ENCODE assay signal across 18 cellular contexts in genomic region chr14:82419933-82420332, GRCh38.
DNase-seq lines count a peak whose midpoint lies in the region; ATAC-seq, FAIRE-seq and TF ChIP-seq lines count a peak whose summit lies in the region.
"Had no signal": no experiment of that assay in that cellular context is flagged by ENCODE, and none has a peak within 500 bp of the region (broad histone marks: within the 10 kb centered on the region; RNA-seq: fewer than 3 reads in every experiment).

No MANE protein-coding gene starts in this region.

- no peak overlapping the region for H2AK5ac ChIP-seq in trophoblast cell (ENCODE audit: low read length)

- no peak overlapping the region for H4K12ac ChIP-seq in trophoblast cell (ENCODE audit: low read depth, low read length)

- peak overlapping the region; percentile 42 for H2BK5ac ChIP-seq in trophoblast cell (ENCODE audit: low read depth, low read length, poor library complexity)

- H3K9me3 ChIP-seq in trophoblast cell (ENCODE audit: insufficient read depth, low read depth, low read length), result no peaks in the 10 kb centered on the region
- H3K9me3 ChIP-seq: A549, BE2C had no signal

- no peaks in the 10 kb centered on the region for H3K4me1 ChIP-seq in trophoblast cell (ENCODE audit: control insufficient read depth in 1 of 2, insufficient read depth in 2 of 2, low read length in 2 of 2)
- H3K4me1 ChIP-seq: A549, BE2C had no signal

- no peaks in the 10 kb centered on the region for H3K4me1 Mint-ChIP-seq in T-helper 2 cell treated with Interferon-gamma antibody and Interleukin-4, amounts not matched to agents 5 μg/mL and 100 μg/mL, for 36 hours (ENCODE audit: low read depth)
- H3K4me1 Mint-ChIP-seq: CD4-positive, alpha-beta memory T cell; IgD-negative memory B cell had no signal

- peaks cover 51% of the 10 kb centered on the region for H3K9me3 Mint-ChIP-seq in T-helper 2 cell treated with Interferon-gamma antibody and Interleukin-4, amounts not matched to agents 5 μg/mL and 100 μg/mL, for 36 hours

- H3K4ac ChIP-seq in trophoblast cell (ENCODE audit: low read depth, low read length), result no peak overlapping the region

- no peak overlapping the region for H3K14ac ChIP-seq in trophoblast cell (ENCODE audit: low read length)

- H3K27me3 Mint-ChIP-seq in T-helper 2 cell treated with Interferon-gamma antibody and Interleukin-4, amounts not matched to agents 5 μg/mL and 100 μg/mL, for 36 hours (ENCODE audit: low read depth), result no peaks in the 10 kb centered on the region
- H3K27me3 Mint-ChIP-seq: CD4-positive, alpha-beta memory T cell; IgD-negative memory B cell had no signal

- TF ChIP-seq CTCF in epithelial cell of esophagus (IDR thresholded peaks at IDR 0.05; ENCODE audit: insufficient read depth, low read depth, low read length, missing control alignments), result no peak

- peaks cover 3% of the 10 kb centered on the region for H3K79me1 ChIP-seq in trophoblast cell (ENCODE audit: low read length)

- H3K27me3 ChIP-seq in trophoblast cell (ENCODE audit: insufficient read depth, low read length), result no peaks in the 10 kb centered on the region
- H3K27me3 ChIP-seq: BE2C had no signal

- no peaks in the 10 kb centered on the region for H3K79me2 ChIP-seq in trophoblast cell (ENCODE audit: control insufficient read depth, insufficient read depth, low read length, poor library complexity)

- H3K18ac ChIP-seq in trophoblast cell (ENCODE audit: low read length), result no peak overlapping the region

- H3K36me3 Mint-ChIP-seq in T-helper 2 cell treated with Interferon-gamma antibody and Interleukin-4, amounts not matched to agents 5 μg/mL and 100 μg/mL, for 36 hours (ENCODE audit: low read depth), result no peaks in the 10 kb centered on the region
- H3K36me3 Mint-ChIP-seq: CD4-positive, alpha-beta memory T cell; IgD-negative memory B cell had no signal

- no peak overlapping the region for H3K23ac ChIP-seq in trophoblast cell (ENCODE audit: low read length)

- FAIRE-seq in HTR-8/SVneo (lab: Jason Lieb, UNC), result no peak
- FAIRE-seq: A549, G401.6, GM12891 had no signal

- H4K8ac ChIP-seq in trophoblast cell (ENCODE audit: low read depth, low read length), result no peak overlapping the region

- intact Hi-C loops in left ventricle myocardium superior (cut with micrococcal nuclease), result no loop called here

- peak overlapping the region; percentile 59 for H4K91ac ChIP-seq in trophoblast cell (ENCODE audit: low read depth, low read length)

- H3K4me3 Mint-ChIP-seq in T-helper 2 cell treated with Interferon-gamma antibody and Interleukin-4, amounts not matched to agents 5 μg/mL and 100 μg/mL, for 36 hours, result no peak overlapping the region
- H3K4me3 Mint-ChIP-seq: CD4-positive, alpha-beta memory T cell; H9; IgD-negative memory B cell had no signal

- no peak overlapping the region for H3K4me3 ChIP-seq in epithelial cell of esophagus (ENCODE audit: low read length)
- no peak overlapping the region for H3K4me3 ChIP-seq in trophoblast cell (ENCODE audit: low read depth, low read length)
- H3K4me3 ChIP-seq: A549 had no signal

- H3K36me3 ChIP-seq in trophoblast cell (ENCODE audit: control insufficient read depth in 1 of 2, insufficient read depth in 2 of 2, low read length in 2 of 2), result no peaks in the 10 kb centered on the region
- H3K36me3 ChIP-seq: BE2C had no signal

- no peak overlapping the region for H3K4me2 ChIP-seq in trophoblast cell (ENCODE audit: low read length)
- H3K4me2 ChIP-seq: A549 had no signal

- no peak overlapping the region for H3K27ac Mint-ChIP-seq in T-helper 2 cell treated with Interferon-gamma antibody and Interleukin-4, amounts not matched to agents 5 μg/mL and 100 μg/mL, for 36 hours
- H3K27ac Mint-ChIP-seq: H9, IgD-negative memory B cell had no signal

- DNase-seq in OCI-M1 (lab: John Stamatoyannopoulos, UW) (peak; percentile 69), epithelial cell of esophagus (ENCODE audit: low read depth) (peak; percentile 35), left ventricle myocardium superior (no peak), trophoblast cell (peak in 1 of 2 donors; percentile 27), HTR-8/SVneo (ENCODE audit: insufficient read length, low spot score) (no peak), NCI-H2029 (lab: John Stamatoyannopoulos, UW) (no peak)
- no peak for DNase-seq in T-helper 2 cell treated with Interferon-gamma antibody and Interleukin-4, amounts not matched to agents 5 μg/mL and 100 μg/mL, for 36 hours (ENCODE audit: low spot score)
- DNase-seq: BE2C; CD4-positive, alpha-beta memory T cell; DMS79; GOT3; H9 had no signal

- no peak overlapping the region for H2AFZ ChIP-seq in trophoblast cell (ENCODE audit: insufficient read depth, low read length, poor library complexity)

- no peak overlapping the region for H3K9ac ChIP-seq in trophoblast cell (ENCODE audit: low read length)

- peak; percentile 56 for ATAC-seq in left ventricle myocardium superior
- ATAC-seq in HG02884 (IDR thresholded peaks at IDR 0.05; ENCODE audit: unreplicated experiment), result no peak
- ATAC-seq: A549 had no signal

- H3K27ac ChIP-seq in trophoblast cell (ENCODE audit: low read depth, low read length), result peak overlapping the region; percentile 50
- H3K27ac ChIP-seq: A549, C4-2B had no signal

- H2BK12ac ChIP-seq in trophoblast cell (ENCODE audit: low read length), result no peak overlapping the region

- peak overlapping the region; percentile 55 for H2BK120ac ChIP-seq in trophoblast cell (ENCODE audit: insufficient read depth, low read length, poor library complexity)

- WGBS in trophoblast cell (ENCODE audit: extremely low coverage, insufficient coverage, insufficient read length), result no CpG with 5 or more reads among the region's 2 CpGs

Comparison
In these comparisons a context has a peak if more than half of its experiments do, and no peak if none do; other contexts are left out.
1. DNase-seq: peak in OCI-M1 (single experiment) and epithelial cell of esophagus (single experiment); none in left ventricle myocardium superior (single experiment), HTR-8/SVneo (single experiment), T-helper 2 cell treated with Interferon-gamma antibody and Interleukin-4, amounts not matched to agents 5 μg/mL and 100 μg/mL, for 36 hours (single experiment) and NCI-H2029 (single experiment).